Comparison of ENCODE assay signal across 22 cellular contexts in genomic region chr2:3584076-3584475, GRCh38. TPM values are rescaled to one million over a fixed set of nuclear protein-coding genes. Genes with fewer than 3 reads are reported as not detected.
DNase-seq lines count a peak whose midpoint lies in the region; ATAC-seq, FAIRE-seq and TF ChIP-seq lines count a peak whose summit lies in the region.
"Had no signal": no experiment of that assay in that cellular context is flagged by ENCODE, and none has a peak within 500 bp of the region (broad histone marks: within the 10 kb centered on the region; RNA-seq: fewer than 3 reads in every experiment).

No MANE protein-coding gene starts in this region.

- H3K27me3 Mint-ChIP-seq in activated naive CD4-positive, alpha-beta T cell treated with anti-CD3 and anti-CD28 coated beads for 36 hours (ENCODE audit: low read depth) = no peaks in the 10 kb centered on the region

- intact Hi-C loops in activated naive CD4-positive, alpha-beta T cell treated with anti-CD3 and anti-CD28 coated beads for 36 hours (cut with micrococcal nuclease) = no loop called here
- intact Hi-C loops in K562 (cut with micrococcal nuclease) (no loop called here), thyroid gland (cut with DNase I) (no loop called here)

- no peaks in the 10 kb centered on the region for H3K9me3 ChIP-seq in K562 (replicated peaks; ENCODE audit: control insufficient read depth, insufficient read depth, low read depth, low read length)
- H3K9me3 ChIP-seq in muscle layer of colon (ENCODE audit: low read length) = no peaks in the 10 kb centered on the region
- H3K9me3 ChIP-seq in thyroid gland = no peaks in the 10 kb centered on the region
- H3K9me3 ChIP-seq in WERI-Rb-1 (ENCODE audit: severe bottlenecking) = no peaks in the 10 kb centered on the region
- H3K9me3 ChIP-seq: BLaER1 had no signal

- no peaks in the 10 kb centered on the region for H3K9me1 ChIP-seq in K562 (ENCODE audit: control insufficient read depth, insufficient read depth, low read length)

- TF ChIP-seq EP300 in K562 (IDR thresholded peaks at IDR 0.05; ENCODE audit: low read length) = 0 out of 2 replicates have a peak, but pooled peaks have one; percentile 34

- peak; percentile 48 for ATAC-seq in K562

- H3K4me1 Mint-ChIP-seq in activated naive CD4-positive, alpha-beta T cell treated with anti-CD3 and anti-CD28 coated beads for 36 hours (ENCODE audit: low read depth) = peaks cover 18% of the 10 kb centered on the region

- in situ Hi-C loops in K562 (cut with MboI) = no loop called here

- H3K4me1 ChIP-seq in K562 (replicated peaks in 1 of 2; ENCODE audit: control insufficient read depth in 2 of 2, insufficient read depth in 2 of 2, low read length in 2 of 2) (peaks cover 20 to 30% of the 10 kb centered on the region in 2 experiments; a peak in 4 of 5 replicates), muscle layer of colon (ENCODE audit: insufficient read depth, low read length) (no peaks in the 10 kb centered on the region), thyroid gland (peaks cover 0 to 4% of the 10 kb centered on the region in 2 donors)
- H3K4me1 ChIP-seq: neural progenitor cell had no signal

- H3K4me2 ChIP-seq in K562 (ENCODE audit: insufficient read depth, low read length) = no peak overlapping the region
- H3K4me2 ChIP-seq: BLaER1, neural progenitor cell had no signal

- H2AFZ ChIP-seq in K562 (ENCODE audit: low read depth, low read length) = no peak overlapping the region
- H2AFZ ChIP-seq: neural progenitor cell had no signal

- H3K9ac ChIP-seq in K562 (ENCODE audit: insufficient read depth in 1 of 2, low read depth in 2 of 2, low read length in 2 of 2) (no peak overlapping the region), muscle layer of colon (ENCODE audit: low read length) (no peak overlapping the region)
- H3K9ac ChIP-seq: BLaER1, neural progenitor cell had no signal

- H3K36me3 ChIP-seq in K562 (ENCODE audit: control insufficient read depth, insufficient read depth, low read length) (peaks cover 43% of the 10 kb centered on the region), muscle layer of colon (ENCODE audit: insufficient read depth, low read length) (peaks cover 44% of the 10 kb centered on the region), thyroid gland (peaks cover 30 to 31% of the 10 kb centered on the region in 2 donors), WERI-Rb-1 (peaks cover 74% of the 10 kb centered on the region)

- H3K4me3 ChIP-seq in K562 (no peak overlapping the region), muscle layer of colon (ENCODE audit: low read depth in 1 of 2, low read length in 2 of 2) (no peak overlapping the region), thyroid gland (replicated peaks in 1 of 3) (no peak overlapping the region), WERI-Rb-1 (ENCODE audit: low read depth, low read length) (no peak overlapping the region)
- H3K4me3 ChIP-seq: BLaER1, neural progenitor cell had no signal

- H3K27ac ChIP-seq in K562 (ENCODE audit: extremely low read depth, low read depth, low read length) (peak overlapping the region; percentile 19; the same call in 2 of the 3 replicates), muscle layer of colon (ENCODE audit: low read depth, low read length) (peak overlapping the region; percentile 14), thyroid gland (peak overlapping the region in 2 of 3 donors; percentile 65 to 66), WERI-Rb-1 (no peak overlapping the region)
- H3K27ac ChIP-seq: BLaER1, neural progenitor cell had no signal

- 9% methylated on average over 6 of the region's 6 CpGs for WGBS in K562 (ENCODE audit: insufficient coverage, low coverage, missing lambda C conversion rate)
- WGBS in thyroid gland, 2 donors = 72% methylated on average over 6 of the region's 6 CpGs

- TF ChIP-seq POLR2A in K562 (conservative IDR thresholded peaks at IDR 0.05) = no peak
- no peak for TF ChIP-seq POLR2A in thyroid gland (IDR thresholded peaks at IDR 0.05)

- peaks cover 29% of the 10 kb centered on the region for H3K36me3 Mint-ChIP-seq in activated naive CD4-positive, alpha-beta T cell treated with anti-CD3 and anti-CD28 coated beads for 36 hours (ENCODE audit: low read depth)

- no TSS peak for BruUV-seq in K562 (replicated peaks; lab: Mats Ljungman, UMichigan)

- H3K27me3 ChIP-seq in K562 (ENCODE audit: control insufficient read depth in 2 of 2, insufficient read depth in 2 of 2, low read length in 2 of 2) (no peaks in the 10 kb centered on the region), muscle layer of colon (ENCODE audit: control insufficient read depth in 1 of 2, insufficient read depth in 2 of 2, low read length in 2 of 2) (no peaks in the 10 kb centered on the region), thyroid gland (no peaks in the 10 kb centered on the region), WERI-Rb-1 (ENCODE audit: insufficient read depth, low read depth, severe bottlenecking) (no peaks in the 10 kb centered on the region)
- H3K27me3 ChIP-seq: BLaER1, neural progenitor cell had no signal

- H3K79me2 ChIP-seq in K562 (ENCODE audit: control insufficient read depth, insufficient read depth, low read length) = peaks cover 11% of the 10 kb centered on the region

- POLR2A ChIA-PET in K562 (lab: Yijun Ruan, JAX) = interaction anchor here (0.7 to 2.3 kb wide), 6 partner anchors 8 to 26 kb away, joined by 3 to 22 read pairs (median 4); partner anchors contain the start of genes COLEC11 and RNASEH1

- no peak for TF ChIP-seq RAD21 in K562 (CRISPR knock-in tag; conservative IDR thresholded peaks at IDR 0.05 in 1 of 2, IDR thresholded peaks at IDR 0.05 in 1 of 2)

- DNase-seq in activated naive CD4-positive, alpha-beta T cell treated with anti-CD3 and anti-CD28 coated beads for 36 hours = no peak
- no peak for DNase-seq in activated naive CD4-positive, alpha-beta T cell (lab: John Stamatoyannopoulos, UW)
- DNase-seq in K562 (ENCODE audit: extremely low read depth in 1 of 4, low spot score in 3 of 4) (peak in 3 of 4 experiments; percentile 30 to 58 (median 42)), thyroid gland (no peak), WERI-Rb-1 (no peak), NOMO-1 (lab: John Stamatoyannopoulos, UW; ENCODE audit: unreplicated experiment in 2 of 2) (no peak)
- DNase-seq in activated CD4-positive, CD25-positive, alpha-beta regulatory T cell (lab: John Stamatoyannopoulos, UW) = no peak
- DNase-seq: activated CD4-positive, alpha-beta T cell treated with anti-CD3 and anti-CD28 coated beads, Interleukin-2, amount 50 U/mL, for 48 hours; activated naive CD4-positive, alpha-beta T cell treated with anti-CD3 and anti-CD28 coated beads, Interleukin-2, amount 50 U/mL, for 16 hours; hippocampal formation; islet precursor cell; mesendoderm; NCI-H1417 treated with DMSO at 0.1 percent for 48 hours; NCI-H524 treated with DMSO at 0.1 percent for 48 hours; SHP77 treated with DMSO at 0.1 percent for 48 hours had no signal

- H3K9me3 Mint-ChIP-seq in activated naive CD4-positive, alpha-beta T cell treated with anti-CD3 and anti-CD28 coated beads for 36 hours = no peaks in the 10 kb centered on the region
- H3K9me3 Mint-ChIP-seq: neural progenitor cell had no signal

- H3K4me3 Mint-ChIP-seq in activated naive CD4-positive, alpha-beta T cell treated with anti-CD3 and anti-CD28 coated beads for 36 hours = no peak overlapping the region
- H3K4me3 Mint-ChIP-seq: neural progenitor cell had no signal

- H4K20me1 ChIP-seq in K562 (replicated peaks; ENCODE audit: control insufficient read depth, insufficient read depth, low read length) = peaks cover 14% of the 10 kb centered on the region

- TF ChIP-seq CTCF in K562 (IDR thresholded peaks at IDR 0.05 in 2 of 3, conservative IDR thresholded peaks at IDR 0.05 in 1 of 3; ENCODE audit: insufficient read depth in 2 of 3, low read depth in 1 of 3, low read length in 3 of 3) = no peak
- no peak for TF ChIP-seq CTCF in thyroid gland (IDR thresholded peaks at IDR 0.05)
- TF ChIP-seq CTCF in WERI-Rb-1 (IDR thresholded peaks at IDR 0.05; ENCODE audit: low read depth, low read length) = no peak

- peak overlapping the region; percentile 16 for H3K27ac Mint-ChIP-seq in activated naive CD4-positive, alpha-beta T cell treated with anti-CD3 and anti-CD28 coated beads for 36 hours
- H3K27ac Mint-ChIP-seq: neural progenitor cell had no signal

- CTCF ChIA-PET in activated naive CD4-positive, alpha-beta T cell treated with anti-CD3 and anti-CD28 coated beads for 36 hours (lab: Charles Lee) = no interaction called here
- CTCF ChIA-PET in K562 (lab: Yijun Ruan, JAX; ENCODE audit: low intra/inter-chr PET ratio) = no interaction called here

- FAIRE-seq in K562 (lab: Jason Lieb, UNC) = peak; percentile 60
- FAIRE-seq: A204.1, H54 had no signal

RNA-seq across cellular contexts. Expression of gene RPS7, which starts 9.0 kb away (rescaled TPM):
- 1,000 to 10,000 TPM; 1,982 to 2,051 TPM for total RNA-seq in activated naive CD4-positive, alpha-beta T cell treated with anti-CD3 and anti-CD28 coated beads for 36 hours
- total RNA-seq in K562 (2011; cell fraction: chromatin; rRNA removed; ENCODE audit: low replicate concordance) = 147 and 178 TPM in 2 replicates
- total RNA-seq in K562 (2011; cell fraction: nucleolus; rRNA removed) = 248 and 275 TPM in 2 replicates
- total RNA-seq in K562 (2011; cell fraction: nucleoplasm; rRNA removed) = 393 and 713 TPM in 2 replicates
- total RNA-seq in K562 (2014; rRNA removed) (2,103 and 2,507 TPM in 2 replicates), K562 (2014; rRNA removed; fragmentation: Illumina TruSeq; extraction: Trizol) (3,088 and 3,235 TPM in 2 replicates), K562 (2015; rRNA removed; fragmentation: Illumina TruSeq; extraction: Trizol) (4,033 and 4,169 TPM in 2 replicates), K562 (2021) (2,201 and 2,441 TPM in 2 replicates), thyroid gland (1,000 to 10,000 TPM; 1,809 to 3,387 (median 2,120) TPM)
- polyA plus RNA-seq in K562 (2011; rRNA removed) (2,427 and 2,760 TPM in 2 replicates), K562 (2014; fragmentation: Illumina TruSeq; extraction: Trizol) (2,675 and 2,931 TPM in 2 replicates), K562 (2014; fragmentation: Nextera tagmentation; extraction: Ambion mirVana) (1,000 to 10,000 TPM; 2,718 to 3,051 TPM), K562 (2014; rRNA removed) (2,676 and 2,779 TPM in 2 replicates)
- polyA plus RNA-seq in K562 (2011; cell fraction: cytosol; rRNA removed) = 843 and 1,466 TPM in 2 replicates
- 522 and 963 TPM in 2 replicates for polyA plus RNA-seq in K562 (2011; cell fraction: nucleus; rRNA removed)
- 1,908 and 2,807 TPM in 2 replicates for polyA plus RNA-seq in K562 (2012)
- 462 and 473 TPM in 2 replicates for polyA minus RNA-seq in K562 (2011; rRNA and poly(A)+ RNA removed)
- polyA minus RNA-seq in K562 (2011; cell fraction: cytosol; rRNA and poly(A)+ RNA removed) = 394 and 466 TPM in 2 replicates
- polyA minus RNA-seq in K562 (2011; cell fraction: nucleus; rRNA and poly(A)+ RNA removed) = 97.9 and 170 TPM in 2 replicates

RNA-seq across cellular contexts. Expression of gene COLEC11, which starts 10.8 kb away (rescaled TPM):
- under 1 TPM in 1 of 2 experiments, not detected in 1; 0.15 TPM for total RNA-seq in activated naive CD4-positive, alpha-beta T cell treated with anti-CD3 and anti-CD28 coated beads for 36 hours
- total RNA-seq in K562 (2011; cell fraction: chromatin; rRNA removed; ENCODE audit: low replicate concordance) = 2.0 and 3.4 TPM in 2 replicates
- 3.3 and 3.7 TPM in 2 replicates for total RNA-seq in K562 (2011; cell fraction: nucleolus; rRNA removed)
- 3.4 and 3.7 TPM in 2 replicates for total RNA-seq in K562 (2011; cell fraction: nucleoplasm; rRNA removed)
- total RNA-seq in K562 (2014; rRNA removed) (2.9 and 5.4 TPM in 2 replicates), K562 (2014; rRNA removed; fragmentation: Illumina TruSeq; extraction: Trizol) (0.67 and 0.98 TPM in 2 replicates), K562 (2015; rRNA removed; fragmentation: Illumina TruSeq; extraction: Trizol) (2.0 and 2.6 TPM in 2 replicates), K562 (2021) (2.9 and 4.3 TPM in 2 replicates), thyroid gland (10 to 100 TPM in 2 of 4 donors, 1 to 10 TPM in 2; 2.8 to 20.5 (median 9.1) TPM)
- polyA plus RNA-seq in K562 (2011; rRNA removed) (0.93 and 1.6 TPM in 2 replicates), K562 (2014; fragmentation: Illumina TruSeq; extraction: Trizol) (1.8 and 3.2 TPM in 2 replicates), K562 (2014; fragmentation: Nextera tagmentation; extraction: Ambion mirVana) (under 1 TPM; 0.32 to 0.73 TPM), K562 (2014; rRNA removed) (3.3 and 4.3 TPM in 2 replicates)
- polyA plus RNA-seq in K562 (2011; cell fraction: cytosol; rRNA removed) = 1.6 and 4.7 TPM in 2 replicates
- 0.69 and 1.5 TPM in 2 replicates for polyA plus RNA-seq in K562 (2011; cell fraction: nucleus; rRNA removed)
- polyA plus RNA-seq in K562 (2012) = 3.8 and 6.7 TPM in 2 replicates
- polyA minus RNA-seq in K562 (2011; rRNA and poly(A)+ RNA removed) = 0.63 and 1.2 TPM in 2 replicates
- not detected in 2 replicates for polyA minus RNA-seq in K562 (2011; cell fraction: cytosol; rRNA and poly(A)+ RNA removed)
- polyA minus RNA-seq in K562 (2011; cell fraction: nucleus; rRNA and poly(A)+ RNA removed) = 0.54 and 0.78 TPM in 2 replicates
- total RNA-seq: MCF 10A; T-helper 1 cell treated with Interleukin-12 subunit alpha and Interleukin-12 subunit beta and Interleukin-4 antibody, amounts not matched to agents 30 ng/mL and 1 ng/mL, for 36 hours had no signal

RNA-seq across cellular contexts. Expression of gene RNASEH1, which starts 25.9 kb away (rescaled TPM):
- total RNA-seq in activated naive CD4-positive, alpha-beta T cell treated with anti-CD3 and anti-CD28 coated beads for 36 hours = 10 to 100 TPM; 23.0 to 24.0 TPM
- 18.2 and 25.1 TPM in 2 replicates for total RNA-seq in K562 (2011; cell fraction: chromatin; rRNA removed; ENCODE audit: low replicate concordance)
- 21.2 and 21.8 TPM in 2 replicates for total RNA-seq in K562 (2011; cell fraction: nucleolus; rRNA removed)
- 16.9 and 21.5 TPM in 2 replicates for total RNA-seq in K562 (2011; cell fraction: nucleoplasm; rRNA removed)
- total RNA-seq in K562 (2014; rRNA removed) = 46.5 and 46.8 TPM in 2 replicates
- 40.8 and 42.8 TPM in 2 replicates for total RNA-seq in K562 (2014; rRNA removed; fragmentation: Illumina TruSeq; extraction: Trizol)
- 47.1 and 47.5 TPM in 2 replicates for total RNA-seq in K562 (2015; rRNA removed; fragmentation: Illumina TruSeq; extraction: Trizol)
- 44.1 and 45.6 TPM in 2 replicates for total RNA-seq in K562 (2021)
- 21.7 and 25.7 TPM in 2 replicates for polyA plus RNA-seq in K562 (2011; rRNA removed)
- polyA plus RNA-seq in K562 (2011; cell fraction: cytosol; rRNA removed) = 13.4 and 16.5 TPM in 2 replicates
- polyA plus RNA-seq in K562 (2011; cell fraction: nucleus; rRNA removed) = 19.4 and 20.6 TPM in 2 replicates
- polyA plus RNA-seq in K562 (2012) = 19.1 and 35.8 TPM in 2 replicates
- polyA plus RNA-seq in K562 (2014; fragmentation: Illumina TruSeq; extraction: Trizol) = 34.7 and 35.3 TPM in 2 replicates
- 10 to 100 TPM; 27.5 to 32.7 TPM for polyA plus RNA-seq in K562 (2014; fragmentation: Nextera tagmentation; extraction: Ambion mirVana)
- 46.8 and 47.9 TPM in 2 replicates for polyA plus RNA-seq in K562 (2014; rRNA removed)
- 20.3 and 20.5 TPM in 2 replicates for polyA minus RNA-seq in K562 (2011; rRNA and poly(A)+ RNA removed)
- polyA minus RNA-seq in K562 (2011; cell fraction: cytosol; rRNA and poly(A)+ RNA removed) = 14.8 and 18.3 TPM in 2 replicates
- 14.9 and 20.8 TPM in 2 replicates for polyA minus RNA-seq in K562 (2011; cell fraction: nucleus; rRNA and poly(A)+ RNA removed)
- 10 to 100 TPM; 13.3 to 23.1 (median 19.2) TPM for total RNA-seq in thyroid gland

Comparison
In these comparisons a context has a peak if more than half of its experiments do, and no peak if none do; other contexts are left out.
1. DNase-seq: peak in K562 (3 of 4); none in activated naive CD4-positive, alpha-beta T cell treated with anti-CD3 and anti-CD28 coated beads for 36 hours (single experiment), activated naive CD4-positive, alpha-beta T cell (0 of 4), thyroid gland (0 of 2), WERI-Rb-1 (single experiment), activated CD4-positive, CD25-positive, alpha-beta regulatory T cell (0 of 4) and NOMO-1 (0 of 2).